In the genomic region with DNA sequence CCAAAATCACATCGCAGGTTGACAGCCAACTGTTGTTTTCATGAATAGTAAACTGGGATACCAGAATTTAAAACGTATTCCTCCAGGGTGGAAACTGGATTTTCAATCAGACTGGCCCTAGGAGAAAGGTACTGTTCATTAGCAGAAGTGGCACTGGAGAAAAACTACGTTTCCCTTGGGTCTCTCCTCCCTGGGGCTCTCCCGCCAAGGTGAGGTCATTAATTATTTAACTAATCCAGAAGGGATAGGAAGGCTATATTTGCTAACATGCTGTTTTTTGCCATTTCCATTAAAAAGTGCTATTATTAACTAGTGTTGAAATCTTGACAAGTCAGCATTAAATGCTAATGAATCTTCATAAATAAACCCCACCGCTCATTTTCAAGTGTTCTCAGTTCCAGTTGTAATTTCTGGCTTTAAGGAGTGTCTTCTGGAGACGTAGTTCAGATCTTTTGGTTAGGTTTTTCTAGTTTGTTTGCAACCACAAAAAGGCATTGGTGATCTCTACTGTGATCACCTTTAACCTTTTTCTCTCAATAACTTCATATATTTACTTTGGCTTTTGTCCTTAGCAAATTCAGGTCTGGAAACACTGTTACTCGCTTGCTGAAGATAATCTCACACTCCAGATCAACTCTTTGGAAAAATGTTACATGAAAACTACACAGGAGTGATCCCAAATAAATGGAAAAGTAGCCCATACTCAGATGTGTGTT, we compare ENCODE assay signal across 12 cellular contexts. TPM values are rescaled to one million over a fixed set of nuclear protein-coding genes. Genes with fewer than 3 reads are reported as not detected.
DNase-seq lines count a peak whose midpoint lies in the region; ATAC-seq, FAIRE-seq and TF ChIP-seq lines count a peak whose summit lies in the region.
"Had no signal": no experiment of that assay in that cellular context is flagged by ENCODE, and none has a peak within 500 bp of the region (broad histone marks: within the 10 kb centered on the region; RNA-seq: fewer than 3 reads in every experiment).

No MANE protein-coding gene starts in this region.

- peaks cover 10% of the 10 kb centered on the region for H3K9me1 ChIP-seq in K562 (ENCODE audit: control insufficient read depth, insufficient read depth, low read length)

- in situ Hi-C loops in K562 (cut with MboI) (no loop called here), HepG2 (cut with HindIII; ENCODE audit: extremely low pct_ligation_motif_present, low pct_unique_long_range_greater_than_20kb) (no loop called here), brain microvascular endothelial cell (cut with HindIII; ENCODE audit: low pct_ligation_motif_present, low sequenced_read_pairs) (no loop called here)

- no peak for TF ChIP-seq CTCF in A673 (conservative IDR thresholded peaks at IDR 0.05; ENCODE audit: low read depth, low read length)
- no peak for TF ChIP-seq CTCF in K562 (IDR thresholded peaks at IDR 0.05 in 2 of 3, conservative IDR thresholded peaks at IDR 0.05 in 1 of 3; ENCODE audit: insufficient read depth in 2 of 3, low read depth in 1 of 3, low read length in 3 of 3)
- no peak for TF ChIP-seq CTCF in HepG2 (CRISPR knock-in tag; IDR thresholded peaks at IDR 0.05)
- TF ChIP-seq CTCF in brain microvascular endothelial cell (IDR thresholded peaks at IDR 0.05; ENCODE audit: low read depth, low read length, missing control alignments) = no peak

- H3K27me3 ChIP-seq in A673 (replicated peaks; ENCODE audit: insufficient read depth, low read depth, low read length, poor library complexity) (no peaks in the 10 kb centered on the region), HUES64 (ENCODE audit: insufficient read depth, low read length) (no peaks in the 10 kb centered on the region), K562 (ENCODE audit: control insufficient read depth in 2 of 2, insufficient read depth in 2 of 2, low read length in 2 of 2) (no peaks in the 10 kb centered on the region), HepG2 (ENCODE audit: control insufficient read depth in 1 of 2, insufficient read depth in 2 of 2, low read length in 2 of 2) (no peaks in the 10 kb centered on the region), brain microvascular endothelial cell (replicated peaks) (no peaks in the 10 kb centered on the region)
- H3K27me3 ChIP-seq: ovary had no signal

- H3K4me2 ChIP-seq in K562 (ENCODE audit: insufficient read depth, low read length) = no peak overlapping the region
- H3K4me2 ChIP-seq in HepG2 (ENCODE audit: low read depth, low read length) = peak overlapping the region; percentile 30; the same call in 1 of the 2 replicates

- TF ChIP-seq RAD21 in K562 (CRISPR knock-in tag; conservative IDR thresholded peaks at IDR 0.05 in 1 of 2, IDR thresholded peaks at IDR 0.05 in 1 of 2) (no peak), HepG2 (CRISPR knock-in tag; IDR thresholded peaks at IDR 0.05) (no peak)

- FAIRE-seq in K562 (lab: Jason Lieb, UNC) (no peak), HepG2 (lab: Jason Lieb, UNC) (peak; percentile 59)
- FAIRE-seq: G401.6 had no signal

- H3K79me2 ChIP-seq in K562 (ENCODE audit: control insufficient read depth, insufficient read depth, low read length) = peaks cover 98% of the 10 kb centered on the region
- peaks cover 77% of the 10 kb centered on the region for H3K79me2 ChIP-seq in HepG2 (ENCODE audit: insufficient read depth, low read length)

- H3K9ac ChIP-seq in HUES64 (ENCODE audit: low read depth, low read length) (no peak overlapping the region), K562 (ENCODE audit: insufficient read depth in 1 of 2, low read depth in 2 of 2, low read length in 2 of 2) (no peak overlapping the region), HepG2 (ENCODE audit: insufficient read depth, low read depth, low read length) (no peak overlapping the region)

- intact Hi-C loops in A673 (cut with micrococcal nuclease; ENCODE audit: unreplicated experiment) (no loop called here), K562 (cut with micrococcal nuclease) (no loop called here), HepG2 (cut with micrococcal nuclease; ENCODE audit: unreplicated experiment) (no loop called here)

- DNase-seq in A673 (ENCODE audit: low spot score) (peak; percentile 6), K562 (ENCODE audit: extremely low read depth in 1 of 4, low spot score in 3 of 4) (no peak), HepG2 (ENCODE audit: low spot score) (peak; percentile 28), foreskin melanocyte (no peak), RKO (ENCODE audit: low spot score) (no peak), brain microvascular endothelial cell (no peak)
- DNase-seq: AML-193, ovary had no signal

- POLR2A ChIA-PET in A673 (lab: Charles Lee; ENCODE audit: low non-redundant PET) = no interaction called here
- POLR2A ChIA-PET in K562 (lab: Yijun Ruan, JAX) = interaction anchor here (0.7 to 4.5 kb wide), 2 partner anchors 13 to 18 kb away, joined by 4 to 30 read pairs; no protein-coding TSS in a partner anchor
- POLR2A ChIA-PET in HepG2 (lab: Yijun Ruan, JAX) = interaction anchor here (1.3 kb wide), 1 partner anchor 9 kb away, joined by 3 read pairs; no protein-coding TSS in a partner anchor

- H4K20me1 ChIP-seq in K562 (replicated peaks; ENCODE audit: control insufficient read depth, insufficient read depth, low read length) (peaks cover 46% of the 10 kb centered on the region), HepG2 (ENCODE audit: insufficient read depth, low read length) (peaks cover 72% of the 10 kb centered on the region)

- CTCF ChIA-PET in A673 (lab: Charles Lee) (no interaction called here), K562 (lab: Yijun Ruan, JAX; ENCODE audit: low intra/inter-chr PET ratio) (no interaction called here), HepG2 (lab: Yijun Ruan, JAX; ENCODE audit: low intra/inter-chr PET ratio, low total read pairs) (no interaction called here)

- no peak for ATAC-seq in K562
- peak; percentile 56; the same call in 2 of the 3 replicates for ATAC-seq in HepG2
- no peak for ATAC-seq in HG03196 (IDR thresholded peaks at IDR 0.05; ENCODE audit: unreplicated experiment)

- TF ChIP-seq POLR2A in K562 (conservative IDR thresholded peaks at IDR 0.05) (no peak), HepG2 (IDR thresholded peaks at IDR 0.05; ENCODE audit: insufficient read depth in 1 of 2, low read depth in 2 of 2, low read length in 2 of 2) (no peak)

- H3K9me3 ChIP-seq in A673 (ENCODE audit: low read depth, low read length, poor library complexity, severe bottlenecking) (no peaks in the 10 kb centered on the region), HUES64 (ENCODE audit: insufficient read depth, low read depth, low read length) (no peaks in the 10 kb centered on the region), K562 (replicated peaks; ENCODE audit: control insufficient read depth, insufficient read depth, low read depth, low read length) (no peaks in the 10 kb centered on the region), HepG2 (ENCODE audit: low read length) (no peaks in the 10 kb centered on the region)
- H3K9me3 ChIP-seq: ovary had no signal

- H3K27ac ChIP-seq in A673 (ENCODE audit: low read depth, low read length, poor library complexity, severe bottlenecking) (no peak overlapping the region), HUES64 (ENCODE audit: low read depth, low read length) (peak overlapping the region; percentile 31; the same call in 1 of the 2 replicates), K562 (ENCODE audit: extremely low read depth, low read depth, low read length) (no peak overlapping the region), HepG2 (ENCODE audit: extremely low read length, insufficient read depth, low read length) (no peak overlapping the region), brain microvascular endothelial cell (no peak overlapping the region)
- H3K27ac ChIP-seq: ovary had no signal

- BruUV-seq in A673 (replicated peaks; lab: Mats Ljungman, UMichigan) (no TSS peak), K562 (replicated peaks; lab: Mats Ljungman, UMichigan) (no TSS peak), HepG2 (replicated peaks; lab: Mats Ljungman, UMichigan) (TSS peak; percentile 13)

- H3K4me3 ChIP-seq in A673 (ENCODE audit: low read depth, low read length, poor library complexity, severe bottlenecking) (no peak overlapping the region), HUES64 (ENCODE audit: low read length) (peak overlapping the region; percentile 31), K562 (no peak overlapping the region), HepG2 (replicated peaks in 1 of 3; ENCODE audit: insufficient read depth in 1 of 3, low read depth in 2 of 3, low read length in 3 of 3) (no peak overlapping the region), brain microvascular endothelial cell (ENCODE audit: low read depth, low read length) (no peak overlapping the region)
- H3K4me3 ChIP-seq: ovary had no signal

- H3K36me3 ChIP-seq in A673 (ENCODE audit: insufficient read depth, low read length, poor library complexity, severe bottlenecking) = peaks cover 12% of the 10 kb centered on the region
- peaks cover 13% of the 10 kb centered on the region for H3K36me3 ChIP-seq in HUES64 (ENCODE audit: insufficient read depth, low read length)
- peaks cover 34% of the 10 kb centered on the region for H3K36me3 ChIP-seq in K562 (ENCODE audit: control insufficient read depth, insufficient read depth, low read length)
- H3K36me3 ChIP-seq in HepG2 (replicated peaks in 1 of 2; ENCODE audit: control insufficient read depth in 1 of 2, insufficient read depth in 2 of 2, low read length in 2 of 2) = peaks cover 2 to 10% of the 10 kb centered on the region in 2 experiments; a peak in 1 of 5 replicates
- peaks cover 8% of the 10 kb centered on the region for H3K36me3 ChIP-seq in brain microvascular endothelial cell (replicated peaks)
- H3K36me3 ChIP-seq: ovary had no signal

- TF ChIP-seq EP300 in K562 (IDR thresholded peaks at IDR 0.05; ENCODE audit: low read length) (no peak), HepG2 (IDR thresholded peaks at IDR 0.05; ENCODE audit: low read depth in 2 of 2, low read length in 2 of 2) (no peak), HepG2 (CRISPR knock-in tag; IDR thresholded peaks at IDR 0.05; ENCODE audit: borderline replicate concordance) (no peak)

- H3K4me1 ChIP-seq in A673 (ENCODE audit: insufficient read depth, low read length, poor library complexity, severe bottlenecking) = peaks cover 20% of the 10 kb centered on the region
- H3K4me1 ChIP-seq in HUES64 (ENCODE audit: insufficient read depth, low read length) = peaks cover 63% of the 10 kb centered on the region
- H3K4me1 ChIP-seq in K562 (replicated peaks in 1 of 2; ENCODE audit: control insufficient read depth in 2 of 2, insufficient read depth in 2 of 2, low read length in 2 of 2) = peaks cover 14 to 15% of the 10 kb centered on the region in 2 experiments; a peak in 4 of 5 replicates
- peaks cover 50% of the 10 kb centered on the region for H3K4me1 ChIP-seq in HepG2 (ENCODE audit: insufficient read depth, low read length)

- H2AFZ ChIP-seq in K562 (ENCODE audit: low read depth, low read length) (no peak overlapping the region), HepG2 (ENCODE audit: low read length) (no peak overlapping the region)

- WGBS in HUES64 = 45% methylated on average over 7 of the region's 7 CpGs
- WGBS in K562 (ENCODE audit: insufficient coverage, low coverage, missing lambda C conversion rate) = 77% methylated on average over 7 of the region's 7 CpGs
- WGBS in HepG2 (ENCODE audit: low lambda C conversion rate) = 68% methylated on average over 7 of the region's 7 CpGs

RNA-seq across cellular contexts. Expression of a gene that starts 25.0 kb away (rescaled TPM):
- 127 and 136 TPM in 2 replicates for total RNA-seq in A673 (2021)
- 94.5 TPM for polyA plus RNA-seq in HUES64 (2013, experiment 1 of 2)
- 105 TPM for polyA plus RNA-seq in HUES64 (2013, experiment 2 of 2)
- 35.9 and 119 TPM in 2 replicates for total RNA-seq in K562 (2011; cell fraction: chromatin; rRNA removed; ENCODE audit: low replicate concordance)
- 22.3 and 24.1 TPM in 2 replicates for total RNA-seq in K562 (2011; cell fraction: nucleolus; rRNA removed)
- 69.2 and 108 TPM in 2 replicates for total RNA-seq in K562 (2011; cell fraction: nucleoplasm; rRNA removed)
- 122 and 126 TPM in 2 replicates for total RNA-seq in K562 (2014; rRNA removed)
- 213 and 243 TPM in 2 replicates for total RNA-seq in K562 (2014; rRNA removed; fragmentation: Illumina TruSeq; extraction: Trizol)
- 168 and 182 TPM in 2 replicates for total RNA-seq in K562 (2015; rRNA removed; fragmentation: Illumina TruSeq; extraction: Trizol)
- 156 and 162 TPM in 2 replicates for total RNA-seq in K562 (2021)
- 139 and 249 TPM in 2 replicates for polyA plus RNA-seq in K562 (2011; rRNA removed)
- polyA plus RNA-seq in K562 (2011; cell fraction: cytosol; rRNA removed) = 56.0 and 60.3 TPM in 2 replicates
- polyA plus RNA-seq in K562 (2011; cell fraction: nucleus; rRNA removed) = 30.6 and 47.5 TPM in 2 replicates
- polyA plus RNA-seq in K562 (2012) = 144 and 166 TPM in 2 replicates
- polyA plus RNA-seq in K562 (2014; fragmentation: Illumina TruSeq; extraction: Trizol) = 152 and 189 TPM in 2 replicates
- 10 to 100 TPM; 28.5 to 35.3 TPM for polyA plus RNA-seq in K562 (2014; fragmentation: Nextera tagmentation; extraction: Ambion mirVana)
- polyA plus RNA-seq in K562 (2014; rRNA removed) = 205 and 230 TPM in 2 replicates
- polyA minus RNA-seq in K562 (2011; rRNA and poly(A)+ RNA removed) = 73.7 and 78.8 TPM in 2 replicates
- polyA minus RNA-seq in K562 (2011; cell fraction: cytosol; rRNA and poly(A)+ RNA removed) = 30.4 and 62.8 TPM in 2 replicates
- polyA minus RNA-seq in K562 (2011; cell fraction: nucleus; rRNA and poly(A)+ RNA removed) = 19.4 and 22.0 TPM in 2 replicates
- total RNA-seq in HepG2 (2016; rRNA removed; fragmentation: Illumina TruSeq; extraction: Trizol) = 77.6 and 90.9 TPM in 2 replicates
- total RNA-seq in HepG2 (2016; cell fraction: cytosol; rRNA removed; fragmentation: Illumina TruSeq; extraction: Trizol; ENCODE audit: low read depth) = 70.9 and 80.9 TPM in 2 replicates
- 75.1 and 83.8 TPM in 2 replicates for total RNA-seq in HepG2 (2016; cell fraction: insoluble cytoplasmic fraction; rRNA removed; fragmentation: Illumina TruSeq; extraction: Trizol)
- 105 and 115 TPM in 2 replicates for total RNA-seq in HepG2 (2016; cell fraction: membrane; rRNA removed; fragmentation: Illumina TruSeq; extraction: Trizol)
- 29.7 and 32.4 TPM in 2 replicates for total RNA-seq in HepG2 (2016; cell fraction: nucleus; rRNA removed; fragmentation: Illumina TruSeq; extraction: Trizol)
- 37.2 and 55.0 TPM in 2 replicates for polyA plus RNA-seq in HepG2 (2011; rRNA removed)
- 20.7 and 28.6 TPM in 2 replicates for polyA plus RNA-seq in HepG2 (2011; cell fraction: cytosol; rRNA removed)
- 7.2 and 8.6 TPM in 2 replicates for polyA plus RNA-seq in HepG2 (2011; cell fraction: nucleus; rRNA removed)
- 61.6 and 83.9 TPM in 2 replicates for polyA plus RNA-seq in HepG2 (2012)
- polyA plus RNA-seq in HepG2 (2016; cell fraction: cytosol; fragmentation: Illumina TruSeq; extraction: Trizol; ENCODE audit: low read depth) = 82.9 and 126 TPM in 2 replicates
- 120 and 127 TPM in 2 replicates for polyA plus RNA-seq in HepG2 (2016; cell fraction: insoluble cytoplasmic fraction; fragmentation: Illumina TruSeq; extraction: Trizol; ENCODE audit: low read depth)
- 109 and 144 TPM in 2 replicates for polyA plus RNA-seq in HepG2 (2016; cell fraction: membrane; fragmentation: Illumina TruSeq; extraction: Trizol; ENCODE audit: low read depth)
- polyA plus RNA-seq in HepG2 (2016; cell fraction: nucleus; fragmentation: Illumina TruSeq; extraction: Trizol; ENCODE audit: insufficient read depth, low read depth) = 75.2 and 77.3 TPM in 2 replicates
- 5.0 and 15.8 TPM in 2 replicates for polyA minus RNA-seq in HepG2 (2011; rRNA and poly(A)+ RNA removed; ENCODE audit: low replicate concordance)
- polyA minus RNA-seq in HepG2 (2011; cell fraction: cytosol; rRNA and poly(A)+ RNA removed) = 22.2 and 27.0 TPM in 2 replicates
- 18.4 and 21.8 TPM in 2 replicates for polyA minus RNA-seq in HepG2 (2011; cell fraction: nucleus; rRNA and poly(A)+ RNA removed)

RNA-seq across cellular contexts. Expression of a gene that starts 54.8 kb away (rescaled TPM):
- total RNA-seq in A673 (2021) = 0.13 TPM in 2 replicates
- 0.40 TPM for polyA plus RNA-seq in HUES64 (2013, experiment 1 of 2)
- polyA plus RNA-seq in HUES64 (2013, experiment 2 of 2) = 1.1 TPM
- total RNA-seq in K562 (2011; cell fraction: chromatin; rRNA removed; ENCODE audit: low replicate concordance) = 0.19 and 0.23 TPM in 2 replicates
- not detected in 2 replicates for total RNA-seq in K562 (2011; cell fraction: nucleolus; rRNA removed)
- not detected in 2 replicates for total RNA-seq in K562 (2011; cell fraction: nucleoplasm; rRNA removed)
- not detected in 2 replicates for total RNA-seq in K562 (2014; rRNA removed)
- total RNA-seq in K562 (2014; rRNA removed; fragmentation: Illumina TruSeq; extraction: Trizol) = not detected in 2 replicates
- total RNA-seq in K562 (2015; rRNA removed; fragmentation: Illumina TruSeq; extraction: Trizol) = not detected in 2 replicates
- total RNA-seq in K562 (2021) = not detected in 2 replicates
- polyA plus RNA-seq in K562 (2011; rRNA removed) = not detected in 2 replicates
- polyA plus RNA-seq in K562 (2011; cell fraction: cytosol; rRNA removed) = not detected in 2 replicates
- 0.09 TPM in 1 of 2 replicates, not detected in the other for polyA plus RNA-seq in K562 (2011; cell fraction: nucleus; rRNA removed)
- polyA plus RNA-seq in K562 (2012) = not detected in 2 replicates
- polyA plus RNA-seq in K562 (2014; fragmentation: Illumina TruSeq; extraction: Trizol) = not detected in 2 replicates
- polyA plus RNA-seq in K562 (2014; fragmentation: Nextera tagmentation; extraction: Ambion mirVana) = not detected
- not detected in 2 replicates for polyA plus RNA-seq in K562 (2014; rRNA removed)
- polyA minus RNA-seq in K562 (2011; rRNA and poly(A)+ RNA removed) = not detected in 2 replicates
- polyA minus RNA-seq in K562 (2011; cell fraction: cytosol; rRNA and poly(A)+ RNA removed) = not detected in 2 replicates
- not detected in 2 replicates for polyA minus RNA-seq in K562 (2011; cell fraction: nucleus; rRNA and poly(A)+ RNA removed)
- total RNA-seq in HepG2 (2016; rRNA removed; fragmentation: Illumina TruSeq; extraction: Trizol) = not detected in 2 replicates
- not detected in 2 replicates for total RNA-seq in HepG2 (2016; cell fraction: cytosol; rRNA removed; fragmentation: Illumina TruSeq; extraction: Trizol; ENCODE audit: low read depth)
- not detected in 2 replicates for total RNA-seq in HepG2 (2016; cell fraction: insoluble cytoplasmic fraction; rRNA removed; fragmentation: Illumina TruSeq; extraction: Trizol)
- not detected in 2 replicates for total RNA-seq in HepG2 (2016; cell fraction: membrane; rRNA removed; fragmentation: Illumina TruSeq; extraction: Trizol)
- total RNA-seq in HepG2 (2016; cell fraction: nucleus; rRNA removed; fragmentation: Illumina TruSeq; extraction: Trizol) = not detected in 2 replicates
- 0.11 TPM in 1 of 2 replicates, not detected in the other for polyA plus RNA-seq in HepG2 (2011; rRNA removed)
- polyA plus RNA-seq in HepG2 (2011; cell fraction: cytosol; rRNA removed) = not detected in 2 replicates
- polyA plus RNA-seq in HepG2 (2011; cell fraction: nucleus; rRNA removed) = 0.14 and 0.18 TPM in 2 replicates
- not detected in 2 replicates for polyA plus RNA-seq in HepG2 (2012)
- polyA plus RNA-seq in HepG2 (2016; cell fraction: cytosol; fragmentation: Illumina TruSeq; extraction: Trizol; ENCODE audit: low read depth) = not detected in 2 replicates
- polyA plus RNA-seq in HepG2 (2016; cell fraction: insoluble cytoplasmic fraction; fragmentation: Illumina TruSeq; extraction: Trizol; ENCODE audit: low read depth) = not detected in 2 replicates
- polyA plus RNA-seq in HepG2 (2016; cell fraction: membrane; fragmentation: Illumina TruSeq; extraction: Trizol; ENCODE audit: low read depth) = not detected in 2 replicates
- polyA plus RNA-seq in HepG2 (2016; cell fraction: nucleus; fragmentation: Illumina TruSeq; extraction: Trizol; ENCODE audit: insufficient read depth, low read depth) = not detected in 2 replicates
- polyA minus RNA-seq in HepG2 (2011; rRNA and poly(A)+ RNA removed; ENCODE audit: low replicate concordance) = 0.07 TPM in 1 of 2 replicates, not detected in the other
- polyA minus RNA-seq in HepG2 (2011; cell fraction: cytosol; rRNA and poly(A)+ RNA removed) = not detected in 2 replicates
- not detected in 2 replicates for polyA minus RNA-seq in HepG2 (2011; cell fraction: nucleus; rRNA and poly(A)+ RNA removed)
- total RNA-seq: glomerular endothelial cell had no signal

Comparison
In these comparisons a context has a peak if more than half of its experiments do, and no peak if none do; other contexts are left out.
1. DNase-seq: peak in A673 (single experiment) and HepG2 (single experiment); none in K562 (0 of 4), foreskin melanocyte (single experiment), RKO (single experiment) and brain microvascular endothelial cell (single experiment).